In genomic region chr9:97504381-97505216, GRCh38 we compare ENCODE assay signal across 2 cellular contexts.
A peak's percentile ranks its signal among the peaks of the same experiment; 100 is the strongest.
TF ChIP-seq lines count a peak whose summit lies in the region.

No MANE protein-coding gene starts in this region.

TF ChIP-seq in liver, 16 proteins besides CTCF, POLR2A, EP300 and RAD21 (continued from another document):
- TF ChIP-seq HNF4A (conservative IDR thresholded peaks at IDR 0.05) (peak in 1 of 2 donors; percentile 44), ZBTB33 (IDR thresholded peaks at IDR 0.05) (peak; percentile 30), MAX (IDR thresholded peaks at IDR 0.05) (no peak), NR2F2 (IDR thresholded peaks at IDR 0.05) (no peak), RXRA (IDR thresholded peaks at IDR 0.05) (peak; percentile 47 to 61), EGR1 (IDR thresholded peaks at IDR 0.05; ENCODE audit: low read depth in 2 of 2) (no peak), HNF4G (IDR thresholded peaks at IDR 0.05) (no peak)

TF ChIP-seq in WTC11, 78 proteins besides CTCF, POLR2A, EP300 and RAD21 (continued from another document):
- no peak for TF ChIP-seq AFF4 (CRISPR knock-in tag; IDR thresholded peaks at IDR 0.05; ENCODE audit: borderline replicate concordance)
- TF ChIP-seq TP53 (CRISPR knock-in tag; IDR thresholded peaks at IDR 0.05) = no peak
- TF ChIP-seq ATF3 (CRISPR knock-in tag; conservative IDR thresholded peaks at IDR 0.05) = no peak
- no peak for TF ChIP-seq JUN (CRISPR knock-in tag; IDR thresholded peaks at IDR 0.05)
